Comparison of ENCODE assay signal across 9 cellular contexts in genomic region chr19:8149261-8150094, GRCh38. TPM values are rescaled to one million over a fixed set of nuclear protein-coding genes. Genes with fewer than 3 reads are reported as not detected.
DNase-seq lines count a peak whose midpoint lies in the region; ATAC-seq, FAIRE-seq and TF ChIP-seq lines count a peak whose summit lies in the region.
"Had no signal": no experiment of that assay in that cellular context is flagged by ENCODE, and none has a peak within 500 bp of the region (broad histone marks: within the 10 kb centered on the region; RNA-seq: fewer than 3 reads in every experiment).

Gene FBN3 (minus strand): TSS chr19:8149592. CDS start chr19:8147480, 2,112 bp downstream.

- H3K36me3 Mint-ChIP-seq in effector memory CD8-positive, alpha-beta T cell (ENCODE audit: insufficient read depth), result no peaks in the 10 kb centered on the region

- no peak for FAIRE-seq in D721Med (lab: Jason Lieb, UNC)

- peak within 1 kb of the TSS; percentile 90 for H2BK5ac ChIP-seq in neuronal stem cell (ENCODE audit: low read length)

- peak within 1 kb of the TSS; percentile 96 for H2BK120ac ChIP-seq in neuronal stem cell (ENCODE audit: low read depth, low read length)

- no peak for TF ChIP-seq CTCF in D721Med (IDR thresholded peaks at IDR 0.05; ENCODE audit: insufficient read depth, missing control alignments)

- H3K4me1 ChIP-seq in HUES48 (ENCODE audit: control insufficient read depth, insufficient read depth, low read length) (peaks cover 13% of the 10 kb centered on the region), neuronal stem cell (ENCODE audit: control insufficient read depth in 2 of 2, insufficient read depth in 1 of 2, low read depth in 1 of 2, low read length in 2 of 2) (peaks cover 10 to 13% of the 10 kb centered on the region in 2 donors)

- WGBS in neuronal stem cell (ENCODE audit: extremely low coverage in 2 of 2, insufficient read length in 2 of 2, insufficient replicate concordance in 1 of 2), 2 donors, result no CpG with 5 or more reads among the region's 72 CpGs

- no peak within 1 kb of the TSS for H3K27ac Mint-ChIP-seq in effector memory CD8-positive, alpha-beta T cell

- H2AFZ ChIP-seq in neuronal stem cell (ENCODE audit: low read length), result peak within 1 kb of the TSS; percentile 94

- ATAC-seq in effector memory CD8-positive, alpha-beta T cell (replicated peaks), result peak; percentile 24

- H3K18ac ChIP-seq in neuronal stem cell (ENCODE audit: low read length), result peak within 1 kb of the TSS; percentile 99

- peaks cover 9% of the 10 kb centered on the region for H3K79me1 ChIP-seq in neuronal stem cell (ENCODE audit: low read depth, low read length)

- peak within 1 kb of the TSS; percentile 73 for H3K23ac ChIP-seq in neuronal stem cell (ENCODE audit: low read depth, low read length, poor library complexity)

- H3K4me3 ChIP-seq in HUES48 (ENCODE audit: low read depth, low read length) (peak within 1 kb of the TSS; percentile 77), neuronal stem cell (ENCODE audit: low read length in 2 of 2) (peak within 1 kb of the TSS; percentile 57 to 87)

- H2AK5ac ChIP-seq in neuronal stem cell (ENCODE audit: low read depth, low read length), result peak within 1 kb of the TSS; percentile 40

- peak; percentile 32 for DNase-seq in D721Med (ENCODE audit: insufficient read length, low spot score)
- no peak for DNase-seq in effector memory CD8-positive, alpha-beta T cell
- DNase-seq in neuronal stem cell (ENCODE audit: low spot score), result peak; percentile 42
- DNase-seq in putamen (ENCODE audit: low spot score), result no peak
- DNase-seq in NOMO-1 (lab: John Stamatoyannopoulos, UW; ENCODE audit: unreplicated experiment in 2 of 2), result no peak
- DNase-seq in activated CD4-positive, alpha-beta T cell treated with anti-CD3 and anti-CD28 coated beads for 1 hour, result no peak
- DNase-seq: GOT3; stimulated activated naive CD4-positive, alpha-beta T cell had no signal

- no peaks in the 10 kb centered on the region for H3K9me3 Mint-ChIP-seq in effector memory CD8-positive, alpha-beta T cell

- peak within 1 kb of the TSS; percentile 56 for H3K14ac ChIP-seq in neuronal stem cell (ENCODE audit: low read length)

- H2BK12ac ChIP-seq in neuronal stem cell (ENCODE audit: low read length), result peak within 1 kb of the TSS; percentile 58

- H4K91ac ChIP-seq in neuronal stem cell (ENCODE audit: low read depth, low read length, poor library complexity), result no peak within 1 kb of the TSS

- H3K9me3 ChIP-seq in HUES48 (ENCODE audit: control insufficient read depth, insufficient read depth, low read length) (no peaks in the 10 kb centered on the region), neuronal stem cell (replicated peaks in 1 of 2; ENCODE audit: control insufficient read depth in 2 of 2, insufficient read depth in 1 of 2, low read depth in 1 of 2, low read length in 2 of 2) (peaks cover 0 to 1% of the 10 kb centered on the region in 2 donors)

- peak within 1 kb of the TSS; percentile 71 for H3K4me2 ChIP-seq in neuronal stem cell (ENCODE audit: insufficient read depth, low read length, poor library complexity, severe bottlenecking)

- peak within 1 kb of the TSS; percentile 98 for H3K4ac ChIP-seq in neuronal stem cell (ENCODE audit: low read length)

- peak within 1 kb of the TSS; percentile 74; the same call in 1 of the 2 replicates for H3K9ac ChIP-seq in HUES48 (ENCODE audit: low read depth, low read length)
- peak within 1 kb of the TSS; percentile 91 for H3K9ac ChIP-seq in neuronal stem cell (ENCODE audit: low read depth, low read length, poor library complexity)

- peaks cover 61 to 90% of the 10 kb centered on the region in 2 donors for H3K27me3 Mint-ChIP-seq in effector memory CD8-positive, alpha-beta T cell

- H3K4me1 Mint-ChIP-seq in effector memory CD8-positive, alpha-beta T cell (ENCODE audit: low read depth in 2 of 2), result peaks cover 1 to 9% of the 10 kb centered on the region in 2 donors

- no peak within 1 kb of the TSS for H4K8ac ChIP-seq in neuronal stem cell (ENCODE audit: low read depth, low read length)

- H2BK15ac ChIP-seq in neuronal stem cell (ENCODE audit: low read length), result peak within 1 kb of the TSS; percentile 71

- H3K36me3 ChIP-seq in HUES48 (ENCODE audit: control insufficient read depth, insufficient read depth, low read length) (peaks cover 4% of the 10 kb centered on the region; the same call in 1 of the 2 replicates), neuronal stem cell (replicated peaks in 1 of 2; ENCODE audit: control insufficient read depth in 2 of 2, insufficient read depth in 2 of 2, low read length in 2 of 2) (no peaks in the 10 kb centered on the region)

- H3K27ac ChIP-seq in HUES48 (ENCODE audit: low read depth, low read length), result peak within 1 kb of the TSS; percentile 93
- peak within 1 kb of the TSS; percentile 93 for H3K27ac ChIP-seq in neuronal stem cell (replicated peaks; ENCODE audit: low read length)

- peak within 1 kb of the TSS; percentile 35 to 52 for H3K4me3 Mint-ChIP-seq in effector memory CD8-positive, alpha-beta T cell

- H3K27me3 ChIP-seq in HUES48 (ENCODE audit: control insufficient read depth, insufficient read depth, low read length) (no peaks in the 10 kb centered on the region), neuronal stem cell (ENCODE audit: control insufficient read depth in 3 of 3, insufficient read depth in 3 of 3, low read depth in 1 of 3, low read length in 3 of 3) (peaks cover 0 to 16% (median 0%) of the 10 kb centered on the region in 3 experiments)

RNA-seq across cellular contexts. Expression of gene FBN3, which starts in this region (rescaled TPM):
- 10.0 TPM for polyA plus RNA-seq in neuronal stem cell (2013, experiment 1 of 2)
- 11.3 TPM for polyA plus RNA-seq in neuronal stem cell (2013, experiment 2 of 2)

Comparison
In these comparisons a context has a peak if more than half of its experiments do, and no peak if none do; other contexts are left out.
1. DNase-seq: peak in D721Med (single experiment) and neuronal stem cell (single experiment); none in effector memory CD8-positive, alpha-beta T cell (0 of 3), putamen (single experiment), NOMO-1 (0 of 2) and activated CD4-positive, alpha-beta T cell treated with anti-CD3 and anti-CD28 coated beads for 1 hour (single experiment).